In genomic region chr5:95842955-95843544, GRCh38 we compare ENCODE assay signal across 8 cellular contexts. TPM values are rescaled to one million over a fixed set of nuclear protein-coding genes. Genes with fewer than 3 reads are reported as not detected.
DNase-seq lines count a peak whose midpoint lies in the region; ATAC-seq lines count a peak whose summit lies in the region.

No MANE protein-coding gene starts in this region.

- peak overlapping the region; percentile 94 for H3K27ac Mint-ChIP-seq in activated T-cell treated with anti-CD3 and anti-CD28 coated beads, Interleukin-2, amount 50 U/mL, for 24 hours

- intact Hi-C loops in Right ventricle myocardium superior (cut with DNase I): no loop called here

- ATAC-seq in GM18861 (IDR thresholded peaks at IDR 0.05; ENCODE audit: unreplicated experiment): peak; percentile 76
- ATAC-seq in HG02885 (IDR thresholded peaks at IDR 0.05; ENCODE audit: poor library complexity, unreplicated experiment): peak; percentile 93
- ATAC-seq in Right ventricle myocardium superior (ENCODE audit: poor library complexity): peak; percentile 72

- no peaks in the 10 kb centered on the region for H3K9me3 Mint-ChIP-seq in activated T-cell treated with anti-CD3 and anti-CD28 coated beads, Interleukin-2, amount 50 U/mL, for 24 hours

- H3K4me1 Mint-ChIP-seq in activated T-cell treated with anti-CD3 and anti-CD28 coated beads, Interleukin-2, amount 50 U/mL, for 24 hours (ENCODE audit: low read depth): peaks cover 17% of the 10 kb centered on the region

- no peaks in the 10 kb centered on the region for H3K36me3 Mint-ChIP-seq in activated T-cell treated with anti-CD3 and anti-CD28 coated beads, Interleukin-2, amount 50 U/mL, for 24 hours (ENCODE audit: low read depth)

- H3K27me3 Mint-ChIP-seq in activated T-cell treated with anti-CD3 and anti-CD28 coated beads, Interleukin-2, amount 50 U/mL, for 24 hours: no peaks in the 10 kb centered on the region

- peak overlapping the region; percentile 21 for H3K4me3 Mint-ChIP-seq in activated T-cell treated with anti-CD3 and anti-CD28 coated beads, Interleukin-2, amount 50 U/mL, for 24 hours

- DNase-seq in NOMO-1 treated with dmso at 0.1 percent for 144 hours (lab: John Stamatoyannopoulos, UW; ENCODE audit: unreplicated experiment) (peak; percentile 92), Right ventricle myocardium superior (peak; percentile 81), DMS153 treated with DMSO at 0.1 percent for 48 hours (lab: John Stamatoyannopoulos, UW; ENCODE audit: unreplicated experiment) (no peak), cortex of kidney (lab: John Stamatoyannopoulos, UW) (no peak)
- peak; percentile 77 for DNase-seq in activated T-cell treated with anti-CD3 and anti-CD28 coated beads, Interleukin-2, amount 50 U/mL, for 24 hours
- DNase-seq in stimulated activated CD4-positive, alpha-beta T cell treated with anti-CD3 and anti-CD28 coated beads, Interleukin-15, amount 100 ng/mL, for 48 hours (ENCODE audit: low read depth in 2 of 2): peak; percentile 35 to 56

RNA-seq across cellular contexts. Expression of gene GLRX, which starts 20.5 kb away (rescaled TPM):
- 104 TPM for total RNA-seq in Right ventricle myocardium superior

Comparison
In these comparisons a context has a peak if more than half of its experiments do, and no peak if none do; other contexts are left out.
1. DNase-seq: peak in NOMO-1 treated with dmso at 0.1 percent for 144 hours (single experiment), activated T-cell treated with anti-CD3 and anti-CD28 coated beads, Interleukin-2, amount 50 U/mL, for 24 hours (single experiment), Right ventricle myocardium superior (single experiment) and stimulated activated CD4-positive, alpha-beta T cell treated with anti-CD3 and anti-CD28 coated beads, Interleukin-15, amount 100 ng/mL, for 48 hours (2 of 2); none in DMS153 treated with DMSO at 0.1 percent for 48 hours (single experiment) and cortex of kidney (single experiment).
2. Peak in every context shown above with its lines, with median percentiles within 50 percentile points of each other: ATAC-seq.